Comparison of ENCODE assay signal across 34 cellular contexts in genomic region chr10:86246279-86246940, GRCh38.
"Had no signal": no experiment of that assay in that cellular context is flagged by ENCODE, and none has a peak within 500 bp of the region (broad histone marks: within the 10 kb centered on the region; RNA-seq: fewer than 3 reads in every experiment).

No MANE protein-coding gene starts in this region.

- ATAC-seq: activated CD8-positive, alpha-beta T cell treated with anti-CD3 and anti-CD28 coated beads for 36 hours; activated naive CD8-positive, alpha-beta T cell treated with anti-CD3 and anti-CD28 coated beads, Interleukin-2, amount 50 U/mL, for 24 hours; activated T-cell treated with anti-CD3 and anti-CD28 coated beads, Interleukin-2, amount 50 U/mL, for 4 hours; activated T-cell treated with anti-CD3 and anti-CD28 coated beads, Interleukin-2, amount 50 U/mL, for 72 hours; activated T-helper 17 cell treated with anti-CD3 and anti-CD28 coated beads, Interleukin-2, amount 50 U/mL, for 72 hours; body of pancreas; T-cell; T-helper 17 cell had no signal

- H3K4me1 Mint-ChIP-seq: activated B cell treated with CpG ODN at 0.5 μM for 24 hours; activated CD4-positive, alpha-beta T cell treated with anti-CD3 and anti-CD28 coated beads, Interleukin-2, amount 10 ng/mL, durations not matched to agents 24 days and 14 days; activated naive CD4-positive, alpha-beta T cell treated with anti-CD3 and anti-CD28 coated beads, Interleukin-2, amount 10 ng/mL, durations not matched to agents 7 days and 5 days; activated naive CD4-positive, alpha-beta T cell treated with anti-CD3 and anti-CD28 coated beads, Interleukin-2, amount 50 U/mL, for 24 hours; activated naive CD8-positive, alpha-beta T cell treated with anti-CD3 and anti-CD28 coated beads, Interleukin-2, amount 10 ng/mL, durations not matched to agents 7 days and 5 days; activated naive CD8-positive, alpha-beta T cell treated with anti-CD3 and anti-CD28 coated beads, Interleukin-2, amount 50 U/mL, for 24 hours; activated T-helper 17 cell treated with anti-CD3 and anti-CD28 coated beads, Interleukin-2, amount 50 U/mL, for 72 hours; T-cell; T-helper 17 cell had no signal

- H3K27me3 Mint-ChIP-seq: activated B cell treated with CpG ODN at 0.5 μM for 24 hours; activated CD4-positive, alpha-beta T cell treated with anti-CD3 and anti-CD28 coated beads, Interleukin-2, amount 10 ng/mL, durations not matched to agents 24 days and 14 days; activated CD8-positive, alpha-beta T cell treated with anti-CD3 and anti-CD28 coated beads for 36 hours; activated naive CD4-positive, alpha-beta T cell treated with anti-CD3 and anti-CD28 coated beads, Interleukin-2, amount 10 ng/mL, durations not matched to agents 7 days and 5 days; activated naive CD4-positive, alpha-beta T cell treated with anti-CD3 and anti-CD28 coated beads, Interleukin-2, amount 50 U/mL, for 24 hours; activated naive CD8-positive, alpha-beta T cell; activated naive CD8-positive, alpha-beta T cell treated with anti-CD3 and anti-CD28 coated beads, Interleukin-2, amount 10 ng/mL, durations not matched to agents 7 days and 5 days; activated naive CD8-positive, alpha-beta T cell treated with anti-CD3 and anti-CD28 coated beads, Interleukin-2, amount 50 U/mL, for 24 hours had no signal

- H3K4me3 ChIP-seq: body of pancreas, breast epithelium had no signal

- H3K27ac Mint-ChIP-seq: activated B cell treated with CpG ODN at 0.5 μM for 24 hours; activated CD4-positive, alpha-beta memory T cell treated with anti-CD3 and anti-CD28 coated beads for 36 hours; activated CD4-positive, alpha-beta T cell treated with anti-CD3 and anti-CD28 coated beads, Interleukin-2, amount 10 ng/mL, durations not matched to agents 24 days and 14 days; activated CD8-positive, alpha-beta T cell treated with anti-CD3 and anti-CD28 coated beads for 36 hours; activated naive CD4-positive, alpha-beta T cell treated with anti-CD3 and anti-CD28 coated beads, Interleukin-2, amount 10 ng/mL, durations not matched to agents 7 days and 5 days; activated naive CD4-positive, alpha-beta T cell treated with anti-CD3 and anti-CD28 coated beads, Interleukin-2, amount 50 U/mL, for 24 hours; activated naive CD8-positive, alpha-beta T cell; activated naive CD8-positive, alpha-beta T cell treated with anti-CD3 and anti-CD28 coated beads, Interleukin-2, amount 10 ng/mL, durations not matched to agents 7 days and 5 days; activated naive CD8-positive, alpha-beta T cell treated with anti-CD3 and anti-CD28 coated beads, Interleukin-2, amount 50 U/mL, for 24 hours; activated T-cell treated with anti-CD3 and anti-CD28 coated beads, Interleukin-2, amount 50 U/mL, for 72 hours; activated T-helper 1 cell treated with anti-CD3 and anti-CD28 coated beads, Interleukin-12 subunit alpha, Interleukin-12 subunit beta, Interleukin-2, Interleukin-4 antibody, amounts not matched to agents 30 ng/mL and 10 ng/mL and 1 ng/mL, durations not matched to agents 14 hours and 24 hours and 36 hours; activated T-helper 17 cell treated with anti-CD3 and anti-CD28 coated beads, Interleukin-2, amount 50 U/mL, for 72 hours; T-cell; T-helper 17 cell; T-helper 2 cell treated with Interferon-gamma antibody and Interleukin-4, amounts not matched to agents 5 μg/mL and 100 μg/mL, for 36 hours had no signal

- H3K4me3 Mint-ChIP-seq: activated B cell treated with CpG ODN at 0.5 μM for 24 hours; activated CD4-positive, alpha-beta memory T cell treated with anti-CD3 and anti-CD28 coated beads for 36 hours; activated CD4-positive, alpha-beta T cell treated with anti-CD3 and anti-CD28 coated beads, Interleukin-2, amount 10 ng/mL, durations not matched to agents 24 days and 14 days; activated CD8-positive, alpha-beta T cell treated with anti-CD3 and anti-CD28 coated beads for 36 hours; activated naive CD4-positive, alpha-beta T cell treated with anti-CD3 and anti-CD28 coated beads, Interleukin-2, amount 10 ng/mL, durations not matched to agents 7 days and 5 days; activated naive CD4-positive, alpha-beta T cell treated with anti-CD3 and anti-CD28 coated beads, Interleukin-2, amount 50 U/mL, for 24 hours; activated naive CD8-positive, alpha-beta T cell; activated naive CD8-positive, alpha-beta T cell treated with anti-CD3 and anti-CD28 coated beads, Interleukin-2, amount 10 ng/mL, durations not matched to agents 7 days and 5 days; activated naive CD8-positive, alpha-beta T cell treated with anti-CD3 and anti-CD28 coated beads, Interleukin-2, amount 50 U/mL, for 24 hours; activated T-cell treated with anti-CD3 and anti-CD28 coated beads, Interleukin-2, amount 50 U/mL, for 4 hours; activated T-cell treated with anti-CD3 and anti-CD28 coated beads, Interleukin-2, amount 50 U/mL, for 72 hours; activated T-helper 1 cell treated with anti-CD3 and anti-CD28 coated beads, Interleukin-12 subunit alpha, Interleukin-12 subunit beta, Interleukin-2, Interleukin-4 antibody, amounts not matched to agents 30 ng/mL and 10 ng/mL and 1 ng/mL, durations not matched to agents 14 hours and 24 hours and 36 hours; activated T-helper 17 cell treated with anti-CD3 and anti-CD28 coated beads, Interleukin-2, amount 50 U/mL, for 72 hours; T-cell; T-helper 17 cell; T-helper 2 cell treated with Interferon-gamma antibody and Interleukin-4, amounts not matched to agents 5 μg/mL and 100 μg/mL, for 36 hours had no signal

- H3K36me3 Mint-ChIP-seq: activated CD4-positive, alpha-beta memory T cell treated with anti-CD3 and anti-CD28 coated beads for 36 hours; activated naive CD4-positive, alpha-beta T cell treated with anti-CD3 and anti-CD28 coated beads, Interleukin-2, amount 10 ng/mL, durations not matched to agents 7 days and 5 days; activated naive CD4-positive, alpha-beta T cell treated with anti-CD3 and anti-CD28 coated beads, Interleukin-2, amount 50 U/mL, for 24 hours; activated naive CD8-positive, alpha-beta T cell; activated naive CD8-positive, alpha-beta T cell treated with anti-CD3 and anti-CD28 coated beads, Interleukin-2, amount 10 ng/mL, durations not matched to agents 7 days and 5 days; T-cell had no signal

- H3K36me3 ChIP-seq: brain microvascular endothelial cell, breast epithelium had no signal

- H3K9me3 ChIP-seq: body of pancreas, breast epithelium had no signal

- H3K4me1 ChIP-seq: body of pancreas, breast epithelium had no signal

- H3K9me3 Mint-ChIP-seq: activated naive CD4-positive, alpha-beta T cell treated with anti-CD3 and anti-CD28 coated beads, Interleukin-2, amount 50 U/mL, for 24 hours; activated T-helper 17 cell treated with anti-CD3 and anti-CD28 coated beads, Interleukin-2, amount 50 U/mL, for 72 hours; T-helper 2 cell treated with Interferon-gamma antibody and Interleukin-4, amounts not matched to agents 5 μg/mL and 100 μg/mL, for 36 hours had no signal

- H3K27me3 ChIP-seq: body of pancreas, brain microvascular endothelial cell, breast epithelium had no signal

- DNase-seq: activated B cell treated with CpG ODN at 0.5 μM for 24 hours; activated CD4-positive, alpha-beta memory T cell treated with anti-CD3 and anti-CD28 coated beads for 36 hours; activated CD4-positive, alpha-beta T cell treated with anti-CD3 and anti-CD28 coated beads for 4 hours; activated CD4-positive, alpha-beta T cell treated with anti-CD3 and anti-CD28 coated beads, Interleukin-2, amount 10 ng/mL, durations not matched to agents 24 days and 14 days; activated CD4-positive, alpha-beta T cell treated with anti-CD3 and anti-CD28 coated beads, Interleukin-2, amount 50 U/mL, for 1 hour; activated CD4-positive, alpha-beta T cell treated with anti-CD3 and anti-CD28 coated beads, Interleukin-2, amount 50 U/mL, for 4 hours; activated CD4-positive, CD25-positive, alpha-beta regulatory T cell treated with anti-CD3 and anti-CD28 coated beads, Interleukin-2, amount 50 U/mL, for 72 hours; activated CD8-positive, alpha-beta memory T cell treated with anti-CD3 and anti-CD28 coated beads, Interleukin-2, amount 50 U/mL, for 4 hours; activated CD8-positive, alpha-beta T cell treated with anti-CD3 and anti-CD28 coated beads for 36 hours; activated effector memory CD4-positive, alpha-beta T cell treated with anti-CD3 and anti-CD28 coated beads, Interleukin-2, amount 50 U/mL, for 16 hours; activated gamma-delta T cell treated with Interleukin-2 at 50 U/mL for 16 hours; activated naive CD4-positive, alpha-beta T cell; activated naive CD4-positive, alpha-beta T cell treated with anti-CD3 and anti-CD28 coated beads, Interleukin-2, amount 10 ng/mL, durations not matched to agents 7 days and 5 days; activated naive CD8-positive, alpha-beta T cell treated with anti-CD3 and anti-CD28 coated beads, Interleukin-2, amount 10 ng/mL, durations not matched to agents 7 days and 5 days; activated naive CD8-positive, alpha-beta T cell treated with anti-CD3 and anti-CD28 coated beads, Interleukin-2, amount 50 U/mL, for 24 hours; activated T-cell treated with anti-CD3 and anti-CD28 coated beads for 4 hours; activated T-cell treated with anti-CD3 and anti-CD28 coated beads, Interleukin-2, amount 50 U/mL, for 1 hour; activated T-cell treated with anti-CD3 and anti-CD28 coated beads, Interleukin-2, amount 50 U/mL, for 4 hours; activated T-cell treated with anti-CD3 and anti-CD28 coated beads, Interleukin-2, amount 50 U/mL, for 72 hours; amygdala; anterior cingulate cortex; body of pancreas; brain microvascular endothelial cell; central memory CD4-positive, alpha-beta T cell; T-cell; T-helper 17 cell; T-helper 9 cell had no signal

- H3K27ac ChIP-seq: body of pancreas, brain microvascular endothelial cell, breast epithelium, VCaP had no signal
